8 cellular contexts compared by ENCODE assay signal in genomic region chr1:226674892-226675719, GRCh38.
DNase-seq lines count a peak whose midpoint lies in the region; ATAC-seq and TF ChIP-seq lines count a peak whose summit lies in the region.

No MANE protein-coding gene starts in this region.

- ATAC-seq in DND-41 (ENCODE audit: insufficient read depth, low read depth) (peak; percentile 85), GM21528 (IDR thresholded peaks at IDR 0.05; ENCODE audit: low FRiP score, unreplicated experiment) (peak; percentile 80), right cardiac atrium (peak; percentile 24 to 51)

- in situ Hi-C loops in G401 (cut with HindIII; ENCODE audit: low sequenced_read_pairs) = no loop called here

- H3K36me3 ChIP-seq in DND-41 (ENCODE audit: insufficient read depth, low read length) = peaks cover 7% of the 10 kb centered on the region

- peak overlapping the region; percentile 53 for H3K9ac ChIP-seq in DND-41 (ENCODE audit: low read depth, low read length)

- peak overlapping the region; percentile 61 for H3K4me2 ChIP-seq in DND-41 (ENCODE audit: insufficient read depth, low read length)

- no peaks in the 10 kb centered on the region for H3K9me3 ChIP-seq in DND-41 (ENCODE audit: insufficient read depth, low read length, severe bottlenecking)
- H3K9me3 ChIP-seq in right cardiac atrium (ENCODE audit: control insufficient read depth, low read length) = no peaks in the 10 kb centered on the region

- TF ChIP-seq CTCF in DND-41 (IDR thresholded peaks at IDR 0.05; ENCODE audit: borderline replicate concordance, extremely low read depth, low read length, poor library complexity, severe bottlenecking) = no peak

- peaks cover 6% of the 10 kb centered on the region for H4K20me1 ChIP-seq in DND-41 (ENCODE audit: insufficient read depth, low read length)

- H3K4me3 ChIP-seq in DND-41 (ENCODE audit: low read depth in 1 of 2, low read length in 2 of 2) = peak overlapping the region in 1 of 2 experiments; percentile 57; a peak in 3 of 4 replicates
- H3K4me3 ChIP-seq in right cardiac atrium (ENCODE audit: low read length) = no peak overlapping the region

- H3K27me3 ChIP-seq in DND-41 (ENCODE audit: insufficient read depth, low read length, poor library complexity) (no peaks in the 10 kb centered on the region), right cardiac atrium (ENCODE audit: control insufficient read depth, insufficient read depth) (no peaks in the 10 kb centered on the region)

- WGBS in right cardiac atrium = 33% methylated on average over 17 of the region's 17 CpGs

- DNase-seq in DND-41 = peak; percentile 89
- DNase-seq in Kasumi-1 (lab: John Stamatoyannopoulos, UW) = peak; percentile 95 to 96
- DNase-seq in activated T-cell treated with anti-CD3 and anti-CD28 coated beads, Interleukin-2, amount 50 U/mL, for 1 hour = peak; percentile 69
- peak in 2 of 3 donors; percentile 53 to 79 for DNase-seq in right cardiac atrium
- peak; percentile 53 to 62 for DNase-seq in stimulated activated CD8-positive, alpha-beta memory T cell treated with anti-CD3 and anti-CD28 coated beads, Interleukin-4, amount 100 ng/mL, for 4 hours (ENCODE audit: low read depth in 2 of 2, low spot score in 1 of 2)
- no peak for DNase-seq in G401 (ENCODE audit: low spot score)
- no peak for DNase-seq in NCI-H2227 (lab: John Stamatoyannopoulos, UW; ENCODE audit: unreplicated experiment)

- H3K27ac ChIP-seq in DND-41 (ENCODE audit: low read length) (peak overlapping the region; percentile 91), right cardiac atrium (ENCODE audit: low read length) (peak overlapping the region; percentile 95)

- H2AFZ ChIP-seq in DND-41 (ENCODE audit: low read depth, low read length) = peak overlapping the region; percentile 55

- H3K79me2 ChIP-seq in DND-41 (ENCODE audit: insufficient read depth, low read length) = peaks cover 57% of the 10 kb centered on the region

- H3K4me1 ChIP-seq in DND-41 (ENCODE audit: insufficient read depth, low read length) (peaks cover 54% of the 10 kb centered on the region), right cardiac atrium (ENCODE audit: control insufficient read depth, insufficient read depth, low read length) (peaks cover 42% of the 10 kb centered on the region)

- intact Hi-C loops in right cardiac atrium (cut with DNase I) = no loop called here

Comparison
In these comparisons a context has a peak if more than half of its experiments do, and no peak if none do; other contexts are left out.
1. DNase-seq: peak in DND-41 (single experiment), Kasumi-1 (2 of 2), activated T-cell treated with anti-CD3 and anti-CD28 coated beads, Interleukin-2, amount 50 U/mL, for 1 hour (single experiment), right cardiac atrium (2 of 3) and stimulated activated CD8-positive, alpha-beta memory T cell treated with anti-CD3 and anti-CD28 coated beads, Interleukin-4, amount 100 ng/mL, for 4 hours (2 of 2); none in G401 (single experiment) and NCI-H2227 (single experiment).
2. Peak in every context shown above with its lines, with median percentiles within 50 percentile points of each other: ATAC-seq.